ENCODE assay signal across 14 cellular contexts in genomic region chr12:46233985-46234384, GRCh38. TPM values are rescaled to one million over a fixed set of nuclear protein-coding genes. Genes with fewer than 3 reads are reported as not detected.
DNase-seq lines count a peak whose midpoint lies in the region; ATAC-seq and TF ChIP-seq lines count a peak whose summit lies in the region.
"Had no signal": no experiment of that assay in that cellular context is flagged by ENCODE, and none has a peak within 500 bp of the region (broad histone marks: within the 10 kb centered on the region; RNA-seq: fewer than 3 reads in every experiment).

No MANE protein-coding gene starts in this region.

- H3K27ac ChIP-seq in BLaER1 = peak overlapping the region; percentile 25; the same call in 1 of the 2 replicates
- no peak overlapping the region for H3K27ac ChIP-seq in CD4-positive, CD25-positive, alpha-beta regulatory T cell (ENCODE audit: insufficient read depth, low read length, poor library complexity, severe bottlenecking)
- no peak overlapping the region for H3K27ac ChIP-seq in vagina
- H3K27ac ChIP-seq: tibial nerve had no signal

- CTCF ChIA-PET in T-cell (lab: Charles Lee) = interaction anchor here (0.6 to 0.7 kb wide), 4 partner anchors 109 to 1669 kb away, joined by 3 to 8 read pairs (median 5); no protein-coding TSS in a partner anchor

- no peak for TF ChIP-seq CTCF in vagina (IDR thresholded peaks at IDR 0.05)

- H3K9me3 Mint-ChIP-seq in CD4-positive, CD25-positive, alpha-beta regulatory T cell = peaks cover 0 to 1% (median 0%) of the 10 kb centered on the region in 7 donors
- H3K9me3 Mint-ChIP-seq in T-cell (no peaks in the 10 kb centered on the region), immature natural killer cell (no peaks in the 10 kb centered on the region)
- H3K9me3 Mint-ChIP-seq: nephron progenitor cell had no signal

- H3K4me1 ChIP-seq in BLaER1 = peaks cover 50% of the 10 kb centered on the region
- H3K4me1 ChIP-seq in CD4-positive, CD25-positive, alpha-beta regulatory T cell (ENCODE audit: control insufficient read depth, insufficient read depth, low read length, poor library complexity, severe bottlenecking) = peaks cover 58% of the 10 kb centered on the region
- H3K4me1 ChIP-seq in vagina = no peaks in the 10 kb centered on the region
- H3K4me1 ChIP-seq: tibial nerve had no signal

- no peak overlapping the region for H3K9ac ChIP-seq in BLaER1

- H3K27me3 ChIP-seq in BLaER1 (no peaks in the 10 kb centered on the region), vagina (no peaks in the 10 kb centered on the region)
- no peaks in the 10 kb centered on the region for H3K27me3 ChIP-seq in CD4-positive, CD25-positive, alpha-beta regulatory T cell (ENCODE audit: control insufficient read depth, insufficient read depth, low read length)
- H3K27me3 ChIP-seq: tibial nerve had no signal

- no peaks in the 10 kb centered on the region for H3K9me3 ChIP-seq in BLaER1
- H3K9me3 ChIP-seq in CD4-positive, CD25-positive, alpha-beta regulatory T cell (ENCODE audit: control insufficient read depth in 2 of 2, low read length in 2 of 2) = no peaks in the 10 kb centered on the region
- H3K9me3 ChIP-seq in vagina = no peaks in the 10 kb centered on the region
- H3K9me3 ChIP-seq: tibial nerve had no signal

- no peaks in the 10 kb centered on the region for H3K27me3 Mint-ChIP-seq in CD4-positive, CD25-positive, alpha-beta regulatory T cell
- H3K27me3 Mint-ChIP-seq in T-cell = no peaks in the 10 kb centered on the region
- H3K27me3 Mint-ChIP-seq in immature natural killer cell (ENCODE audit: low read depth in 3 of 3) = peaks cover 2 to 6% (median 6%) of the 10 kb centered on the region in 3 donors
- H3K27me3 Mint-ChIP-seq: activated CD4-positive, alpha-beta T cell treated with anti-CD3 and anti-CD28 coated beads, Interleukin-2, amount 10 ng/mL, durations not matched to agents 24 days and 14 days had no signal

- no peak for DNase-seq in CD4-positive, CD25-positive, alpha-beta regulatory T cell
- no peak for DNase-seq in T-cell
- DNase-seq in immature natural killer cell = no peak
- no peak for DNase-seq in vagina (ENCODE audit: extremely low spot score in 2 of 2)
- no peak for DNase-seq in NCI-H446 (lab: John Stamatoyannopoulos, UW)
- DNase-seq: activated CD4-positive, alpha-beta T cell treated with anti-CD3 and anti-CD28 coated beads, Interleukin-2, amount 10 ng/mL, durations not matched to agents 24 days and 14 days; activated gamma-delta T cell; NCI-H1436; NCI-H526; nephron progenitor cell; stimulated activated naive CD4-positive, alpha-beta T cell had no signal

- H3K36me3 ChIP-seq in BLaER1 (peaks cover 94% of the 10 kb centered on the region), vagina (no peaks in the 10 kb centered on the region)
- peaks cover 66% of the 10 kb centered on the region for H3K36me3 ChIP-seq in CD4-positive, CD25-positive, alpha-beta regulatory T cell (ENCODE audit: control insufficient read depth, insufficient read depth, low read length)
- H3K36me3 ChIP-seq: tibial nerve had no signal

- peaks cover 99% of the 10 kb centered on the region for H4K20me1 ChIP-seq in BLaER1

- H3K4me3 ChIP-seq in BLaER1 (no peak overlapping the region), vagina (no peak overlapping the region)
- H3K4me3 ChIP-seq in CD4-positive, CD25-positive, alpha-beta regulatory T cell (ENCODE audit: low read depth, low read length) = peak overlapping the region; percentile 9
- H3K4me3 ChIP-seq: tibial nerve had no signal

- H3K4me1 Mint-ChIP-seq in CD4-positive, CD25-positive, alpha-beta regulatory T cell = peaks cover 55 to 88% (median 80%) of the 10 kb centered on the region in 4 donors
- H3K4me1 Mint-ChIP-seq in T-cell (peaks cover 76 to 90% (median 88%) of the 10 kb centered on the region in 3 donors), immature natural killer cell (peaks cover 42 to 91% of the 10 kb centered on the region in 2 donors)
- H3K4me1 Mint-ChIP-seq: nephron progenitor cell had no signal

- TF ChIP-seq POLR2A in vagina (IDR thresholded peaks at IDR 0.05) = no peak

- H3K27ac Mint-ChIP-seq in CD4-positive, CD25-positive, alpha-beta regulatory T cell = peak overlapping the region in 2 of 3 donors; percentile 69 to 82
- H3K27ac Mint-ChIP-seq in T-cell = peak overlapping the region; percentile 72 to 81
- peak overlapping the region; percentile 11 to 77 (median 52) for H3K27ac Mint-ChIP-seq in immature natural killer cell
- H3K27ac Mint-ChIP-seq: activated CD4-positive, alpha-beta T cell treated with anti-CD3 and anti-CD28 coated beads, Interleukin-2, amount 10 ng/mL, durations not matched to agents 24 days and 14 days; nephron progenitor cell had no signal

- ATAC-seq in CD4-positive, CD25-positive, alpha-beta regulatory T cell (ENCODE audit: low read depth in 2 of 2) = no peak
- ATAC-seq in T-cell (replicated peaks in 1 of 4) (peak in 1 of 4 experiments; percentile 8), HG03135 (IDR thresholded peaks at IDR 0.05; ENCODE audit: unreplicated experiment) (no peak)

- H3K4me2 ChIP-seq in BLaER1 = peak overlapping the region; percentile 72

- H3K4me3 Mint-ChIP-seq in CD4-positive, CD25-positive, alpha-beta regulatory T cell = peak overlapping the region in 3 of 4 donors; percentile 4 to 68 (median 53)
- no peak overlapping the region for H3K4me3 Mint-ChIP-seq in T-cell
- no peak overlapping the region for H3K4me3 Mint-ChIP-seq in immature natural killer cell
- H3K4me3 Mint-ChIP-seq: activated CD4-positive, alpha-beta T cell treated with anti-CD3 and anti-CD28 coated beads, Interleukin-2, amount 10 ng/mL, durations not matched to agents 24 days and 14 days; nephron progenitor cell had no signal

- intact Hi-C loops in vagina (cut with DNase I) = no loop called here

- H3K36me3 Mint-ChIP-seq in CD4-positive, CD25-positive, alpha-beta regulatory T cell = peaks cover 52% of the 10 kb centered on the region
- H3K36me3 Mint-ChIP-seq in T-cell (peaks cover 75% of the 10 kb centered on the region), immature natural killer cell (peaks cover 0 to 17% (median 3%) of the 10 kb centered on the region in 3 donors)

- POLR2A ChIA-PET in T-cell (lab: Charles Lee) = interaction anchor here (0.5 to 1.6 kb wide), 8 partner anchors 8 to 109 kb away, joined by 3 to 4 read pairs (median 3); no protein-coding TSS in a partner anchor

RNA-seq across cellular contexts. Expression of gene SLC38A1, which starts 34.9 kb away (rescaled TPM):
- total RNA-seq in CD4-positive, CD25-positive, alpha-beta regulatory T cell = 342 TPM
- 100 to 1,000 TPM; 257 to 279 (median 272) TPM for polyA plus RNA-seq in CD4-positive, CD25-positive, alpha-beta regulatory T cell
- total RNA-seq in T-cell = 100 to 1,000 TPM; 273 to 321 (median 286) TPM
- 100 to 1,000 TPM; 173 to 234 (median 210) TPM for polyA plus RNA-seq in immature natural killer cell
- total RNA-seq in vagina = 44.7 TPM

Comparison
In these comparisons a context has a peak if more than half of its experiments do, and no peak if none do; other contexts are left out.
1. H3K4me3 Mint-ChIP-seq: peak in CD4-positive, CD25-positive, alpha-beta regulatory T cell (3 of 4); none in T-cell (0 of 3) and immature natural killer cell (0 of 5).
2. Peak in every context shown above with its lines, with median percentiles within 50 percentile points of each other: H3K27ac Mint-ChIP-seq.